In genomic region chrX:72123471-72124185, GRCh38 we compare ENCODE assay signal across 9 cellular contexts. TPM values are rescaled to one million over a fixed set of nuclear protein-coding genes. Genes with fewer than 3 reads are reported as not detected.
DNase-seq lines count a peak whose midpoint lies in the region; ATAC-seq and TF ChIP-seq lines count a peak whose summit lies in the region.
"Had no signal": no experiment of that assay in that cellular context is flagged by ENCODE, and none has a peak within 500 bp of the region (broad histone marks: within the 10 kb centered on the region; RNA-seq: fewer than 3 reads in every experiment).

No MANE protein-coding gene starts in this region.

- DNase-seq in H4 (ENCODE audit: low spot score), result peak; percentile 35
- peak in 5 of 7 donors; percentile 33 to 63 (median 35) for DNase-seq in adrenal gland
- peak; percentile 31 for DNase-seq in iPS DF 6.9 (ENCODE audit: low read depth, low spot score)
- DNase-seq in NCI-H2196 treated with DMSO at 0.1 percent for 48 hours (lab: John Stamatoyannopoulos, UW; ENCODE audit: unreplicated experiment), result no peak
- no peak for DNase-seq in cerebellum (ENCODE audit: low spot score)
- DNase-seq: right lobe of liver had no signal

- H3K27ac ChIP-seq in adrenal gland (peak overlapping the region in 1 of 5 donors; percentile 54), iPS DF 6.9 (ENCODE audit: low read length) (no peak overlapping the region), skeletal muscle tissue (ENCODE audit: low read depth, low read length) (peak overlapping the region; percentile 44)
- H3K27ac ChIP-seq: right lobe of liver had no signal

- 43 to 78% (median 57%) methylated on average over 1 to 11 of the region's 11 CpGs for WGBS in adrenal gland, 4 donors
- no CpG with 5 or more reads among the region's 11 CpGs for WGBS in iPS DF 6.9 (ENCODE audit: insufficient coverage, insufficient read length)

- H3K4me3 ChIP-seq in adrenal gland (no peak overlapping the region), iPS DF 6.9 (ENCODE audit: low read length) (no peak overlapping the region), skeletal muscle tissue (ENCODE audit: low read length in 3 of 3) (no peak overlapping the region)
- H3K4me3 ChIP-seq: right lobe of liver had no signal

- no peaks in the 10 kb centered on the region for H3K9me3 ChIP-seq in adrenal gland (replicated peaks in 1 of 3)
- no peaks in the 10 kb centered on the region for H3K9me3 ChIP-seq in iPS DF 6.9 (ENCODE audit: control insufficient read depth, insufficient read depth, low read length)
- H3K9me3 ChIP-seq in skeletal muscle tissue (ENCODE audit: control insufficient read depth in 3 of 3, low read length in 3 of 3), result no peaks in the 10 kb centered on the region
- H3K9me3 ChIP-seq: right lobe of liver had no signal

- no peak for TF ChIP-seq POLR2A in adrenal gland (IDR thresholded peaks at IDR 0.05)

- no peak overlapping the region for H3K9ac ChIP-seq in skeletal muscle tissue (ENCODE audit: low read depth in 1 of 3, low read length in 3 of 3)

- H3K27me3 ChIP-seq in adrenal gland (peaks cover 10% of the 10 kb centered on the region), iPS DF 6.9 (ENCODE audit: control insufficient read depth, insufficient read depth, low read length) (no peaks in the 10 kb centered on the region), skeletal muscle tissue (ENCODE audit: control insufficient read depth in 3 of 3, insufficient read depth in 3 of 3, low read length in 3 of 3) (peaks cover 0 to 9% (median 0%) of the 10 kb centered on the region in 3 donors)
- H3K27me3 ChIP-seq: right lobe of liver had no signal

- no peak for TF ChIP-seq CTCF in adrenal gland (IDR thresholded peaks at IDR 0.05)

- H3K4me1 ChIP-seq in adrenal gland (replicated peaks in 1 of 2) (peaks cover 0 to 5% of the 10 kb centered on the region in 2 donors), iPS DF 6.9 (ENCODE audit: control insufficient read depth, insufficient read depth, low read length) (no peaks in the 10 kb centered on the region), skeletal muscle tissue (ENCODE audit: control insufficient read depth in 3 of 3, insufficient read depth in 3 of 3, low read length in 3 of 3) (peaks cover 36 to 39% (median 38%) of the 10 kb centered on the region in 3 donors)

- ATAC-seq in HG03460 (IDR thresholded peaks at IDR 0.05; ENCODE audit: unreplicated experiment) (no peak), GM19023 (IDR thresholded peaks at IDR 0.05; ENCODE audit: unreplicated experiment) (no peak)

- intact Hi-C loops in adrenal gland (cut with DNase I), result no loop called here

- no peaks in the 10 kb centered on the region for H3K36me3 ChIP-seq in adrenal gland (replicated peaks in 1 of 2)
- no peaks in the 10 kb centered on the region for H3K36me3 ChIP-seq in iPS DF 6.9 (ENCODE audit: control insufficient read depth, insufficient read depth, low read length)
- no peaks in the 10 kb centered on the region for H3K36me3 ChIP-seq in skeletal muscle tissue (ENCODE audit: control insufficient read depth in 3 of 3, insufficient read depth in 3 of 3, low read length in 3 of 3)
- H3K36me3 ChIP-seq: right lobe of liver had no signal

RNA-seq across cellular contexts. Expression of gene RTL5, which starts 8.1 kb away (rescaled TPM):
- total RNA-seq in H4 (2014; rRNA removed; shearing (Covaris generic)), result 0.48 and 0.90 TPM in 2 replicates
- 1 to 10 TPM; 1.3 to 6.8 (median 4.6) TPM for total RNA-seq in adrenal gland
- polyA plus RNA-seq in adrenal gland, result 1 to 10 TPM; 2.8 to 7.5 (median 5.3) TPM
- total RNA-seq in skeletal muscle tissue, result 3.1 TPM
- total RNA-seq in cerebellum, result 5.2 TPM

RNA-seq across cellular contexts. Expression of gene PIN4, which starts 57.9 kb away (rescaled TPM):
- total RNA-seq in H4 (2014; rRNA removed; shearing (Covaris generic)), result 15.1 and 16.2 TPM in 2 replicates
- 10 to 100 TPM in 1 of 8 donors, 1 to 10 TPM in 7; 2.7 to 12.3 (median 8.2) TPM for total RNA-seq in adrenal gland
- polyA plus RNA-seq in adrenal gland, result 10 to 100 TPM; 28.5 to 58.4 (median 33.9) TPM
- total RNA-seq in skeletal muscle tissue, result 13.0 TPM
- total RNA-seq in cerebellum, result 15.3 TPM

Comparison
In these comparisons a context has a peak if more than half of its experiments do, and no peak if none do; other contexts are left out.
1. DNase-seq: peak in H4 (single experiment), adrenal gland (5 of 7) and iPS DF 6.9 (single experiment); none in NCI-H2196 treated with DMSO at 0.1 percent for 48 hours (single experiment) and cerebellum (single experiment).